Comparison of ENCODE assay signal across 15 cellular contexts in genomic region chr12:110347767-110348166, GRCh38.
"Had no signal": no experiment of that assay in that cellular context is flagged by ENCODE, and none has a peak within 500 bp of the region (broad histone marks: within the 10 kb centered on the region; RNA-seq: fewer than 3 reads in every experiment).

No MANE protein-coding gene starts in this region.

- H3K9ac ChIP-seq: SK-N-SH had no signal

- H3K9me3 ChIP-seq: esophagus muscularis mucosa, ovary, SK-N-SH, thyroid gland had no signal

- H3K9me3 Mint-ChIP-seq: activated naive CD4-positive, alpha-beta T cell treated with anti-CD3 and anti-CD28 coated beads, Interleukin-2, amount 10 ng/mL, durations not matched to agents 7 days and 5 days; memory B cell; natural killer cell; stimulated activated naive B cell treated with anti-CD40 and anti-IgM and Interleukin-4, amounts not matched to agents 10 μg/mL and 1 μg/mL and 100 μg/mL, for 72 hours had no signal

- ATAC-seq: natural killer cell; sciatic nerve; stimulated activated naive B cell treated with anti-CD40 and anti-IgM and Interleukin-4, amounts not matched to agents 10 μg/mL and 1 μg/mL and 100 μg/mL, for 72 hours had no signal

- H3K4me3 ChIP-seq: esophagus muscularis mucosa, ovary, smooth muscle cell, thyroid gland had no signal

- H3K27ac ChIP-seq: esophagus muscularis mucosa, ovary, thyroid gland had no signal

- H3K4me1 Mint-ChIP-seq: memory B cell had no signal

- H3K4me3 Mint-ChIP-seq: activated naive CD4-positive, alpha-beta T cell treated with anti-CD3 and anti-CD28 coated beads, Interleukin-2, amount 10 ng/mL, durations not matched to agents 7 days and 5 days; memory B cell; natural killer cell; stimulated activated naive B cell treated with anti-CD40 and anti-IgM and Interleukin-4, amounts not matched to agents 10 μg/mL and 1 μg/mL and 100 μg/mL, for 72 hours had no signal

- H3K27me3 ChIP-seq: esophagus muscularis mucosa, ovary, thyroid gland had no signal

- H3K27me3 Mint-ChIP-seq: activated naive CD4-positive, alpha-beta T cell treated with anti-CD3 and anti-CD28 coated beads, Interleukin-2, amount 10 ng/mL, durations not matched to agents 7 days and 5 days; memory B cell; stimulated activated naive B cell treated with anti-CD40 and anti-IgM and Interleukin-4, amounts not matched to agents 10 μg/mL and 1 μg/mL and 100 μg/mL, for 72 hours had no signal

- DNase-seq: activated CD4-positive, alpha-beta T cell treated with anti-CD3 and anti-CD28 coated beads, Interleukin-2, amount 50 U/mL, for 1 hour; activated naive CD4-positive, alpha-beta T cell treated with anti-CD3 and anti-CD28 coated beads, Interleukin-2, amount 10 ng/mL, durations not matched to agents 7 days and 5 days; activated T-cell treated with anti-CD3 and anti-CD28 coated beads for 4 hours; effector CD4-positive, alpha-beta T cell; natural killer cell; ovary; SK-N-SH; stimulated activated CD4-positive, alpha-beta T cell treated with anti-CD3 and anti-CD28 coated beads, Interleukin-4, amount 100 ng/mL, for 4 hours; stimulated activated naive B cell treated with anti-CD40 and anti-IgM and Interleukin-4, amounts not matched to agents 10 μg/mL and 1 μg/mL and 100 μg/mL, for 72 hours; T-helper 9 cell; thyroid gland had no signal

- H3K36me3 ChIP-seq: ovary had no signal

- H3K27ac Mint-ChIP-seq: memory B cell; natural killer cell; stimulated activated naive B cell treated with anti-CD40 and anti-IgM and Interleukin-4, amounts not matched to agents 10 μg/mL and 1 μg/mL and 100 μg/mL, for 72 hours had no signal
